1 cellular context compared by ENCODE assay signal in the genomic region with DNA sequence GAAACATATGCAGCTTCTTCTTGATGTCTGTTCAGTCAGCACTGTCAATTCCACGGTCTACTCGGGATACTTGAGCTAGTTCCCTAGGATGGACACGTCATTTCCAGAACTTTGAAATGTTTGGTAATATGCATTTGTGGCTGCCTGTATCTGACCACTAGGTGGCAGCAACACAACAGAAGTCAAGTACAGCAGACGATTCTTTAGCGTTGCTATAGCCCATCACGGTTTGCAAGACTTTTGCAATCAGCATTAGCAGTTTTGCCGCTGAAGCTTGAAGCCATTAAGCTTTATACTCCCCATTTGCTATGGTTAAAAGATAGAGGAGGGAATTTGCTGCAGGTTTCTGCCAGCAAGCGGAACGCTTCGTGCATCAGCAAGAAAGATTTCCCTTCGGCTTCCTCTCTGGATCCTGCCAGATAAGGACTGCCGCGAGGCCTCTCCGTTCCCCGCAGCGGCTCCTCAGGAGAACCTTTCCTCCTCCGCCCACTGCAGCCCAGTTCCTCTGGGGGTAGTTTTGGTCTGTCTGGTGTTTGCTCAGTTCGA.
TF ChIP-seq lines count a peak whose summit lies in the region.

No MANE protein-coding gene starts in this region.

TF ChIP-seq in HepG2, 621 proteins besides CTCF, POLR2A, EP300 and RAD21 (continued from another document and continues in another):
- TF ChIP-seq, protein P1, sequence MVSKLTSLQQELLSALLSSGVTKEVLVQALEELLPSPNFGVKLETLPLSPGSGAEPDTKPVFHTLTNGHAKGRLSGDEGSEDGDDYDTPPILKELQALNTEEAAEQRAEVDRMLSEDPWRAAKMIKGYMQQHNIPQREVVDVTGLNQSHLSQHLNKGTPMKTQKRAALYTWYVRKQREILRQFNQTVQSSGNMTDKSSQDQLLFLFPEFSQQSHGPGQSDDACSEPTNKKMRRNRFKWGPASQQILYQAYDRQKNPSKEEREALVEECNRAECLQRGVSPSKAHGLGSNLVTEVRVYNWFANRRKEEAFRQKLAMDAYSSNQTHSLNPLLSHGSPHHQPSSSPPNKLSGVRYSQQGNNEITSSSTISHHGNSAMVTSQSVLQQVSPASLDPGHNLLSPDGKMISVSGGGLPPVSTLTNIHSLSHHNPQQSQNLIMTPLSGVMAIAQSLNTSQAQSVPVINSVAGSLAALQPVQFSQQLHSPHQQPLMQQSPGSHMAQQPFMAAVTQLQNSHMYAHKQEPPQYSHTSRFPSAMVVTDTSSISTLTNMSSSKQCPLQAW (CRISPR knock-in tag; IDR thresholded peaks at IDR 0.05), result no peak
- TF ChIP-seq, protein P2, sequence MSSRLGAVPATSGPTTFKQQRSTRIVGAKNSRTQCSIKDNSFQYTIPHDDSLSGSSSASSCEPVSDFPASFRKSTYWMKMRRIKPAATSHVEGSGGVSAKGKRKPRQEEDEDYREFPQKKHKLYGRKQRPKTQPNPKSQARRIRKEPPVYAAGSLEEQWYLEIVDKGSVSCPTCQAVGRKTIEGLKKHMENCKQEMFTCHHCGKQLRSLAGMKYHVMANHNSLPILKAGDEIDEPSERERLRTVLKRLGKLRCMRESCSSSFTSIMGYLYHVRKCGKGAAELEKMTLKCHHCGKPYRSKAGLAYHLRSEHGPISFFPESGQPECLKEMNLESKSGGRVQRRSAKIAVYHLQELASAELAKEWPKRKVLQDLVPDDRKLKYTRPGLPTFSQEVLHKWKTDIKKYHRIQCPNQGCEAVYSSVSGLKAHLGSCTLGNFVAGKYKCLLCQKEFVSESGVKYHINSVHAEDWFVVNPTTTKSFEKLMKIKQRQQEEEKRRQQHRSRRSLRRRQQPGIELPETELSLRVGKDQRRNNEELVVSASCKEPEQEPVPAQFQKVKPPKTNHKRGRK (CRISPR knock-in tag; IDR thresholded peaks at IDR 0.05), result no peak
- TF ChIP-seq BHLHE40 (IDR thresholded peaks at IDR 0.05; ENCODE audit: low read length), result no peak
- no peak for TF ChIP-seq FOSL1 (CRISPR knock-in tag; IDR thresholded peaks at IDR 0.05; ENCODE audit: borderline replicate concordance)
- TF ChIP-seq PHB2 (IDR thresholded peaks at IDR 0.05; ENCODE audit: partially characterized antibody), result no peak
- TF ChIP-seq AKAP8 (CRISPR knock-in tag; IDR thresholded peaks at IDR 0.05), result no peak
- TF ChIP-seq CREB1 (IDR thresholded peaks at IDR 0.05), result 0 out of 2 replicates have a peak, but pooled peaks have one; percentile 8
- TF ChIP-seq CREB1 (CRISPR knock-in tag; IDR thresholded peaks at IDR 0.05), result no peak
- no peak for TF ChIP-seq RFX1 (IDR thresholded peaks at IDR 0.05)
- no peak for TF ChIP-seq ATF7 (IDR thresholded peaks at IDR 0.05)
- no peak for TF ChIP-seq ATF7 (CRISPR knock-in tag; IDR thresholded peaks at IDR 0.05)
- TF ChIP-seq STAG1 (CRISPR knock-in tag; IDR thresholded peaks at IDR 0.05), result peak; percentile 90
- TF ChIP-seq RORA (CRISPR knock-in tag; IDR thresholded peaks at IDR 0.05), result no peak
- TF ChIP-seq PRDM4 (CRISPR knock-in tag; IDR thresholded peaks at IDR 0.05; ENCODE audit: borderline replicate concordance), result no peak
- TF ChIP-seq U2AF1 (optimal IDR thresholded peaks at IDR 0.05; ENCODE audit: low read depth, low read length), result peak; percentile 68
- no peak for TF ChIP-seq ZNF484 (CRISPR knock-in tag; IDR thresholded peaks at IDR 0.05; ENCODE audit: borderline replicate concordance, low read depth)
- TF ChIP-seq NCOA5 (CRISPR knock-in tag; IDR thresholded peaks at IDR 0.05), result no peak
- TF ChIP-seq RXRB (CRISPR knock-in tag; IDR thresholded peaks at IDR 0.05; ENCODE audit: borderline replicate concordance), result peak; percentile 18; the same call in 1 of the 2 replicates
- TF ChIP-seq ZNF318 (CRISPR knock-in tag; IDR thresholded peaks at IDR 0.05), result no peak
- TF ChIP-seq ZNF737 (CRISPR knock-in tag; IDR thresholded peaks at IDR 0.05; ENCODE audit: borderline replicate concordance), result no peak
- no peak for TF ChIP-seq ZNF777 (CRISPR knock-in tag; IDR thresholded peaks at IDR 0.05)
- TF ChIP-seq, protein P3, sequence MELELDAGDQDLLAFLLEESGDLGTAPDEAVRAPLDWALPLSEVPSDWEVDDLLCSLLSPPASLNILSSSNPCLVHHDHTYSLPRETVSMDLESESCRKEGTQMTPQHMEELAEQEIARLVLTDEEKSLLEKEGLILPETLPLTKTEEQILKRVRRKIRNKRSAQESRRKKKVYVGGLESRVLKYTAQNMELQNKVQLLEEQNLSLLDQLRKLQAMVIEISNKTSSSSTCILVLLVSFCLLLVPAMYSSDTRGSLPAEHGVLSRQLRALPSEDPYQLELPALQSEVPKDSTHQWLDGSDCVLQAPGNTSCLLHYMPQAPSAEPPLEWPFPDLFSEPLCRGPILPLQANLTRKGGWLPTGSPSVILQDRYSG (CRISPR knock-in tag; IDR thresholded peaks at IDR 0.05), result no peak
- no peak for TF ChIP-seq HES4 (CRISPR knock-in tag; IDR thresholded peaks at IDR 0.05; ENCODE audit: borderline replicate concordance)
- no peak for TF ChIP-seq ZSCAN30 (CRISPR knock-in tag; IDR thresholded peaks at IDR 0.05)
- TF ChIP-seq ZSCAN9 (CRISPR knock-in tag; IDR thresholded peaks at IDR 0.05; ENCODE audit: borderline replicate concordance), result 0 out of 2 replicates have a peak, but pooled peaks have one; percentile 46
- 0 out of 2 replicates have a peak, but pooled peaks have one; percentile 30 for TF ChIP-seq POGK (CRISPR knock-in tag; conservative IDR thresholded peaks at IDR 0.05)
- no peak for TF ChIP-seq ZFP91 (CRISPR knock-in tag; IDR thresholded peaks at IDR 0.05; ENCODE audit: borderline replicate concordance)
- no peak for TF ChIP-seq SMYD3 (CRISPR knock-in tag; IDR thresholded peaks at IDR 0.05)
- 0 out of 2 replicates have a peak, but pooled peaks have one; percentile 25 for TF ChIP-seq SIN3B (IDR thresholded peaks at IDR 0.05; ENCODE audit: low read length)
- TF ChIP-seq, protein P4, sequence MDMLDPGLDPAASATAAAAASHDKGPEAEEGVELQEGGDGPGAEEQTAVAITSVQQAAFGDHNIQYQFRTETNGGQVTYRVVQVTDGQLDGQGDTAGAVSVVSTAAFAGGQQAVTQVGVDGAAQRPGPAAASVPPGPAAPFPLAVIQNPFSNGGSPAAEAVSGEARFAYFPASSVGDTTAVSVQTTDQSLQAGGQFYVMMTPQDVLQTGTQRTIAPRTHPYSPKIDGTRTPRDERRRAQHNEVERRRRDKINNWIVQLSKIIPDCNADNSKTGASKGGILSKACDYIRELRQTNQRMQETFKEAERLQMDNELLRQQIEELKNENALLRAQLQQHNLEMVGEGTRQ (IDR thresholded peaks at IDR 0.05; ENCODE audit: low read depth, low read length), result no peak
- TF ChIP-seq, protein P4 (CRISPR knock-in tag; IDR thresholded peaks at IDR 0.05; ENCODE audit: borderline replicate concordance), result no peak
- no peak for TF ChIP-seq CBX5 (CRISPR knock-in tag; IDR thresholded peaks at IDR 0.05; ENCODE audit: borderline replicate concordance)
- TF ChIP-seq PHF20 (CRISPR knock-in tag; IDR thresholded peaks at IDR 0.05), result no peak
